In the genomic region with DNA sequence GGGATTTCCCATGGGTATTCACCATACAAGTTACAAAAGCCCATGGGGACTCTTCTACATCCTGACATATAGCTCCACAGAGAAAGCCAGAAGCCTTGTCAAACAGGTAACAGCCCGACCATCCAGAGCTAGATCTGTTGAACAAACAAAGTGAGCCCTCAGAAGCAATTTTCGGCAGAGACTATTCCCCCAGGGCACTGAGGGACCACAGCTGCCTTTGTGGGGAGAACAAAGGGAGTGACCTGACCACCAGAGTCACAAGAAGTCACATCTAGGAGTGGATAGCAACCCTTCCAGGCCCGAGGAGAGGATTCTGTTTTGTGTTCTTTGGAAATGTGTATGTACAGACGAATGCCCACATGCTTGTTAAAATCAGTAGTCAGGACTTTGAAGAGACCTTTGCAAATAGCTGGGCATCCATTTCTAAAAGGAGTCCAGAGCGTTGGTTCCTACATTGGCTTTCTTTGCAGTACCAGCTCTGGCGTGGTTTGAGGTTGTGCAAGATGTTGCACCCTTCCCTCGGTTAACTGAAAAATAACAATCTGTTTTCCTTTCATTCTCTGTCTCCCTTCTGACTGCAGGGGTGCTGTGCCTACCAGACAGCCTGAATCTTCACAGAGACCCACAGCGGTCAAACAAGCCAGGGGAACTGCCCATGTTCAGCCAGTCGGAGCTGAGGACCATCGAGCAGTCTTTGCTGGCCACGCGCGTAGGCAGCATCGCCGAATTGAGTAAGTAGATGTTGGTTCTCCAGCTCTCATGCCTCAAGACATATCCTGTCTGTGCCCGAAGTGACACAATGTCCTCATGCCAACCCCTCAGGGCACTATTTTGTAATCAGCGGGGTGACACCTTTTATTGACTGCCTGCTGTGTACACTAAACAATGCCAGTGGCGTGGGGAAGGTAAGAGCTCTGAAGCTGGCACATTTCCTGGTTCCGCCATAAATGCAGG, we compare ENCODE assay signal across 19 cellular contexts.
A peak's percentile ranks its signal among the peaks of the same experiment; 100 is the strongest.
DNase-seq lines count a peak whose midpoint lies in the region; ATAC-seq and TF ChIP-seq lines count a peak whose summit lies in the region.
"Had no signal": no experiment of that assay in that cellular context is flagged by ENCODE, and none has a peak within 500 bp of the region (broad histone marks: within the 10 kb centered on the region; RNA-seq: fewer than 3 reads in every experiment).

No MANE protein-coding gene starts in this region.

- no peaks in the 10 kb centered on the region for H3K79me2 ChIP-seq in osteoblast (ENCODE audit: insufficient read depth, low read length)

- H3K27me3 ChIP-seq in osteoblast (ENCODE audit: insufficient read depth, low read length) (no peaks in the 10 kb centered on the region), Peyer's patch (no peaks in the 10 kb centered on the region), prostate gland (replicated peaks; ENCODE audit: insufficient read depth) (no peaks in the 10 kb centered on the region)
- H3K27me3 ChIP-seq: right atrium auricular region, stomach, upper lobe of right lung had no signal

- H3K4me2 ChIP-seq in osteoblast (ENCODE audit: insufficient read depth, low read length), result no peak overlapping the region

- H3K4me3 ChIP-seq in osteoblast (ENCODE audit: insufficient read depth, low read length) (no peak overlapping the region), Peyer's patch (no peak overlapping the region), prostate gland (no peak overlapping the region)
- H3K4me3 ChIP-seq: coronary artery, right atrium auricular region, stomach, upper lobe of right lung had no signal

- TF ChIP-seq POLR2A in Peyer's patch (IDR thresholded peaks at IDR 0.05), result no peak
- TF ChIP-seq POLR2A in prostate gland (IDR thresholded peaks at IDR 0.05), result no peak

- intact Hi-C loops in prostate gland (cut with DNase I), result no loop called here

- H3K4me1 ChIP-seq in osteoblast (ENCODE audit: insufficient read depth, low read length) (peaks cover 8% of the 10 kb centered on the region), Peyer's patch (no peaks in the 10 kb centered on the region), prostate gland (replicated peaks) (no peaks in the 10 kb centered on the region)
- H3K4me1 ChIP-seq: right atrium auricular region, stomach, upper lobe of right lung had no signal

- no peaks in the 10 kb centered on the region for H4K20me1 ChIP-seq in osteoblast (ENCODE audit: insufficient read depth, low read length)

- H3K9me3 ChIP-seq in osteoblast (ENCODE audit: low read depth, low read length) (no peaks in the 10 kb centered on the region), Peyer's patch (no peaks in the 10 kb centered on the region), prostate gland (no peaks in the 10 kb centered on the region)
- H3K9me3 ChIP-seq: right atrium auricular region, upper lobe of right lung had no signal

- no peak for TF ChIP-seq CTCF in osteoblast (IDR thresholded peaks at IDR 0.05; ENCODE audit: extremely low read depth, low read depth, low read length)
- TF ChIP-seq CTCF in Peyer's patch (IDR thresholded peaks at IDR 0.05), result no peak
- TF ChIP-seq CTCF in prostate gland (IDR thresholded peaks at IDR 0.05), result no peak

- H3K27ac ChIP-seq in osteoblast (ENCODE audit: low read depth, low read length) (no peak overlapping the region), Peyer's patch (no peak overlapping the region), prostate gland (no peak overlapping the region)
- H3K27ac ChIP-seq: coronary artery, right atrium auricular region, stomach, upper lobe of right lung had no signal

- H2AFZ ChIP-seq in osteoblast (ENCODE audit: low read length), result peak overlapping the region; percentile 23

- no peak for ATAC-seq in GM21723 (IDR thresholded peaks at IDR 0.05; ENCODE audit: unreplicated experiment)
- ATAC-seq: activated CD4-positive, CD25-positive, alpha-beta regulatory T cell treated with anti-CD3 and anti-CD28 coated beads, Interleukin-2, amount 50 U/mL, for 24 hours; activated CD8-positive, alpha-beta T cell treated with anti-CD3 and anti-CD28 coated beads for 36 hours; upper lobe of right lung had no signal

- peak; percentile 52 for DNase-seq in NCI-H1436 (lab: John Stamatoyannopoulos, UW)
- DNase-seq in NCI-H1436 treated with DMSO at 0.1 percent for 48 hours (lab: John Stamatoyannopoulos, UW), result no peak
- DNase-seq in NCI-H146 (lab: John Stamatoyannopoulos, UW), result peak; percentile 87
- peak; percentile 56 for DNase-seq in NCI-H82 treated with DMSO at 0.1 percent for 48 hours (lab: John Stamatoyannopoulos, UW; ENCODE audit: unreplicated experiment)
- DNase-seq in osteoblast (ENCODE audit: insufficient read length, low spot score, missing footprints), result no peak
- DNase-seq in Peyer's patch, result no peak
- DNase-seq in prostate gland (ENCODE audit: low spot score), result no peak
- DNase-seq: activated CD8-positive, alpha-beta T cell treated with anti-CD3 and anti-CD28 coated beads for 36 hours; activated naive CD4-positive, alpha-beta T cell; activated T-cell treated with anti-CD3 and anti-CD28 coated beads, Interleukin-2, amount 50 U/mL, for 1 hour; IMR-90; NCI-H524 treated with DMSO at 0.1 percent for 48 hours; Right ventricle myocardium superior; stomach; upper lobe of right lung had no signal

- 85% methylated on average over 19 of the region's 19 CpGs for WGBS in prostate gland

- H3K36me3 ChIP-seq in osteoblast (ENCODE audit: insufficient read depth, low read length) (no peaks in the 10 kb centered on the region), Peyer's patch (no peaks in the 10 kb centered on the region), prostate gland (no peaks in the 10 kb centered on the region)
- H3K36me3 ChIP-seq: right atrium auricular region, stomach, upper lobe of right lung had no signal

Comparison
In these comparisons a context has a peak if more than half of its experiments do, and no peak if none do; other contexts are left out.
1. DNase-seq: peak in NCI-H1436 (single experiment), NCI-H146 (single experiment) and NCI-H82 treated with DMSO at 0.1 percent for 48 hours (single experiment); none in NCI-H1436 treated with DMSO at 0.1 percent for 48 hours (single experiment), osteoblast (single experiment), Peyer's patch (0 of 3) and prostate gland (single experiment).